2 cellular contexts compared by ENCODE assay signal in the genomic region with DNA sequence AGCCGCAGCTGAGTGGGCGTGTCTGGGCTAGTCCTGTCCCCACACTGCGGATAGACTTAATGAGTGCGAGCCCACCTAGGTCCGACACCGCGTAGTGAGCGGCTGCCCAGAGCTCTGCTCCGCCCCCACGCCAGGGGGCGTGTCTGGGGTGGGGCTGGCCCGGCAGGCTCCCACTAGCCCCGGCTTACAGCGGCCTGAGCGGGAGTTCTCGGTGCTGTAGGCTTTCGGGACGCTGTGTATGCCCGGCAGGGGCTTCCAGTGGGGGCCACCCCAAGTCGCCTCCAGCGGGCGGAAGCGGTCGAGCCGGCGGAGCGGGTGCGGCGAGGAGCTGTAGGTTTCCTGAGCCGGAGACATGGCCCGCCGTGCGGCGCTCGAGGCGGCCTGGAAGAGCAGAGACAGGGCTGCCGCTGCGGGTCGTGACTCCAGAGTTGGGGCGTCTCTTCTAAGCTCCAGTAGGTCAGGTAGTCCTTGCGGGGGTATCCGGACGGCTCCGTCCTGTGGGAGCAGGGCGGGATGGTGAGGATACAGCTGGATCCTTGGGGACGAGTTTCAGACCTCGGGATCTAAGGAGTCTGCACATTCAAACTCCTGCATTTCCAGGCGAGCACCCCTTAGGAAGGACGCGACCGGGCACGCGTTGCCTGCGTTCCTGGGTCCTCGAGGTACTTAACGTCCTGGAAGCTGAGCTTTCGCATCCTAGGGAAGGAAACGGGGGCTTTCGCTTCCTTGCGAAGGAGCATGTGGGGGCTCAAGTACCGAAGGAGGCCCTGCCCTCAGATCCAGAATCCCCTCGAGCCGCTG.
TF ChIP-seq lines count a peak whose summit lies in the region.

No MANE protein-coding gene starts in this region.

TF ChIP-seq in HEK293, 187 proteins besides CTCF, POLR2A, EP300 and RAD21 (continues in another document):
- TF ChIP-seq SETDB1 (IDR thresholded peaks at IDR 0.05; ENCODE audit: insufficient read length, low read length) (no peak), ZXDB (tag by site-specific recombination; IDR thresholded peaks at IDR 0.05) (peak; percentile 40; the same call in 1 of the 2 replicates), ZSCAN30 (tag by site-specific recombination; IDR thresholded peaks at IDR 0.05) (no peak), PRDM10 (tag by site-specific recombination; IDR thresholded peaks at IDR 0.05) (peak; percentile 24; the same call in 1 of the 2 replicates), ZBTB7A (tag by site-specific recombination; IDR thresholded peaks at IDR 0.05; ENCODE audit: low read depth) (no peak), ZNF449 (tag by site-specific recombination; IDR thresholded peaks at IDR 0.05) (no peak), ZNF639 (tag by site-specific recombination; IDR thresholded peaks at IDR 0.05) (no peak), ZNF16 (tag by site-specific recombination; IDR thresholded peaks at IDR 0.05; ENCODE audit: low read depth) (no peak), ZBTB20 (tag by site-specific recombination; IDR thresholded peaks at IDR 0.05) (0 out of 2 replicates have a peak, but pooled peaks have one; percentile 43), ZNF211 (tag by site-specific recombination; IDR thresholded peaks at IDR 0.05; ENCODE audit: low read depth) (no peak), ZNF555 (tag by site-specific recombination; conservative IDR thresholded peaks at IDR 0.05) (no peak), ZNF157 (tag by site-specific recombination; IDR thresholded peaks at IDR 0.05) (no peak), ZNF132 (tag by site-specific recombination; IDR thresholded peaks at IDR 0.05; ENCODE audit: borderline replicate concordance) (no peak), ZNF654 (tag by site-specific recombination; IDR thresholded peaks at IDR 0.05; ENCODE audit: low read depth) (no peak), ZNF426 (tag by site-specific recombination; IDR thresholded peaks at IDR 0.05) (no peak)
- TF ChIP-seq, protein P1, sequence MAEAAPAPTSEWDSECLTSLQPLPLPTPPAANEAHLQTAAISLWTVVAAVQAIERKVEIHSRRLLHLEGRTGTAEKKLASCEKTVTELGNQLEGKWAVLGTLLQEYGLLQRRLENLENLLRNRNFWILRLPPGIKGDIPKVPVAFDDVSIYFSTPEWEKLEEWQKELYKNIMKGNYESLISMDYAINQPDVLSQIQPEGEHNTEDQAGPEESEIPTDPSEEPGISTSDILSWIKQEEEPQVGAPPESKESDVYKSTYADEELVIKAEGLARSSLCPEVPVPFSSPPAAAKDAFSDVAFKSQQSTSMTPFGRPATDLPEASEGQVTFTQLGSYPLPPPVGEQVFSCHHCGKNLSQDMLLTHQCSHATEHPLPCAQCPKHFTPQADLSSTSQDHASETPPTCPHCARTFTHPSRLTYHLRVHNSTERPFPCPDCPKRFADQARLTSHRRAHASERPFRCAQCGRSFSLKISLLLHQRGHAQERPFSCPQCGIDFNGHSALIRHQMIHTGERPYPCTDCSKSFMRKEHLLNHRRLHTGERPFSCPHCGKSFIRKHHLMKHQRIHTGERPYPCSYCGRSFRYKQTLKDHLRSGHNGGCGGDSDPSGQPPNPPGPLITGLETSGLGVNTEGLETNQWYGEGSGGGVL (tag by site-specific recombination; IDR thresholded peaks at IDR 0.05) = no peak
- TF ChIP-seq, protein P2, sequence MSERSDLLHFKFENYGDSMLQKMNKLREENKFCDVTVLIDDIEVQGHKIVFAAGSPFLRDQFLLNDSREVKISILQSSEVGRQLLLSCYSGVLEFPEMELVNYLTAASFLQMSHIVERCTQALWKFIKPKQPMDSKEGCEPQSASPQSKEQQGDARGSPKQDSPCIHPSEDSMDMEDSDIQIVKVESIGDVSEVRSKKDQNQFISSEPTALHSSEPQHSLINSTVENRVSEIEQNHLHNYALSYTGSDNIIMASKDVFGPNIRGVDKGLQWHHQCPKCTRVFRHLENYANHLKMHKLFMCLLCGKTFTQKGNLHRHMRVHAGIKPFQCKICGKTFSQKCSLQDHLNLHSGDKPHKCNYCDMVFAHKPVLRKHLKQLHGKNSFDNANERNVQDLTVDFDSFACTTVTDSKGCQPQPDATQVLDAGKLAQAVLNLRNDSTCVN (tag by site-specific recombination; optimal IDR thresholded peaks at IDR 0.05) = peak; percentile 12

TF ChIP-seq in K562, 482 proteins besides CTCF, POLR2A, EP300 and RAD21 (continues in another document):
- peak; percentile 86; the same call in 1 of the 2 replicates for TF ChIP-seq KLF13 (tag; IDR thresholded peaks at IDR 0.05; ENCODE audit: borderline replicate concordance, low read depth)
- TF ChIP-seq LEF1 (IDR thresholded peaks at IDR 0.05) = no peak
- no peak for TF ChIP-seq SMAD2 (IDR thresholded peaks at IDR 0.05; ENCODE audit: low read depth, low read length)
- peak; percentile 28; the same call in 1 of the 2 replicates for TF ChIP-seq BCOR (IDR thresholded peaks at IDR 0.05)
- TF ChIP-seq NRF1 (conservative IDR thresholded peaks at IDR 0.05 in 1 of 2, IDR thresholded peaks at IDR 0.05 in 1 of 2) = peak; percentile 30 to 48; a peak in 2 of 4 replicates
- 0 out of 4 replicates have a peak, but pooled peaks of 1 of the 2 experiments have one; percentile 34 for TF ChIP-seq RCOR1 (IDR thresholded peaks at IDR 0.05; ENCODE audit: borderline replicate concordance in 1 of 2, low read depth in 2 of 2, low read length in 2 of 2)
- peak; percentile 21; the same call in 1 of the 2 replicates for TF ChIP-seq ZFX (CRISPR knock-in tag; IDR thresholded peaks at IDR 0.05)
- TF ChIP-seq PHF20 (IDR thresholded peaks at IDR 0.05; ENCODE audit: partially characterized antibody) = peak; percentile 55
- 0 out of 2 replicates have a peak, but pooled peaks have one; percentile 24 for TF ChIP-seq CEBPG (CRISPR knock-in tag; IDR thresholded peaks at IDR 0.05)
- TF ChIP-seq CEBPG (tag; conservative IDR thresholded peaks at IDR 0.05 in 1 of 2, IDR thresholded peaks at IDR 0.05 in 1 of 2) = no peak
- peak; percentile 63 for TF ChIP-seq POLR2G (IDR thresholded peaks at IDR 0.05; ENCODE audit: low read depth, low read length)
- TF ChIP-seq TEAD2 (tag; IDR thresholded peaks at IDR 0.05) = no peak
- TF ChIP-seq NONO (IDR thresholded peaks at IDR 0.05; ENCODE audit: low read depth in 2 of 2, low read length in 1 of 2) = no peak
- TF ChIP-seq, protein P3, sequence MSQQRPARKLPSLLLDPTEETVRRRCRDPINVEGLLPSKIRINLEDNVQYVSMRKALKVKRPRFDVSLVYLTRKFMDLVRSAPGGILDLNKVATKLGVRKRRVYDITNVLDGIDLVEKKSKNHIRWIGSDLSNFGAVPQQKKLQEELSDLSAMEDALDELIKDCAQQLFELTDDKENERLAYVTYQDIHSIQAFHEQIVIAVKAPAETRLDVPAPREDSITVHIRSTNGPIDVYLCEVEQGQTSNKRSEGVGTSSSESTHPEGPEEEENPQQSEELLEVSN (IDR thresholded peaks at IDR 0.05; ENCODE audit: borderline replicate concordance in 1 of 2, extremely low read depth in 1 of 2, insufficient read depth in 1 of 2, insufficient read length in 1 of 2, low read depth in 1 of 2, low read length in 1 of 2, poor library complexity in 1 of 2, severe bottlenecking in 1 of 2) = peak in 1 of 2 experiments; percentile 71
- TF ChIP-seq, protein P4, sequence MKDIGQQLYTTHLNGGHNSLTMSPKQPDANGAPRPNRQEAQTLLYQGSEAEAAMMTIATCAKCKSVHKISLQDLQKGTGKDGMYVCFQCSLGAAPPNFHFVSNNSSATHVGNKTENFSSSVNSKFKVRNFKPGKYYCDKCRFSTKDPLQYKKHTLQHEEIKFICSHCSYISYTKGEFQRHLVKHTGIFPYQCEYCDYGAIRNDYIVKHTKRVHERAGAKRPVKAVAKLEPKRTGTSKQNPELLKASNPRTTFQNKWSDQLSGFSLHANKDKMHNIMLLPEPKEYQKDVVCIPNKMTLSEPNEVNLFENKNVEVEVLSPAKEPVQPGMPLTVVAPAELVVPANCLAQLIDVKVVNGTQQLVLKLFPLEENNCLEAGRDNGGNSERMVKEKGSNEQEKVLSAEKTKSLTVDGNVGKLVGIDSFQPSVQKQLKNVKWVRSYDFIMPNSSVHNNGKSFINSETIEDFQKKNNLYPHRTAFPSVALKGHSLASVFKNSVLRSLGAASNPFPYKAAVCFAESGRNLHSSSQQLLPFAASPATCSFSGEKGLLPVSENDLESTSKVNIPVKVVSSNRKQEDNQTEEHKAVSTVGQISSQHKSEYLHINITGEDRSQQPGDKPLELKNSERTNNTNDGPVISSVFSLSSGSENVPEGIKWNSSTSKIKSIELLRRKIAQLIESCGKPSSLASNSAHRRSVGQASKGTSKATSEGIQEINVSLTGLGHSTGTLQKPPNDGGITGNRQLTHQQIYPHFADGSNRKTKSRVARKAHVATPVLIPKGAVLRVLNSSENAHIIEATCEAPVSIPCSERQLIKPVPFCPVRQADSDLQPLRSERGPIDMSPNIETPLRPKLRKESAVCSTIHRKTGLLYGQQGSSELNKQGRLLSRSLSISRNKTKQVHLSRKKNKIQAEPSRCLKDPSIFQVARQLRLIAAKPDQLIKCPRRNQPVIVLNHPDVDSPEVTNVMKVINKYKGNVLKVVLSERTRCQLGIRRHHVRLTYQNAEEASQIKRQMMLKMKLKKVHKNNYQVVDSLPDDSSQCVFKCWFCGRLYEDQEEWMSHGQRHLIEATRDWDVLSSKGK (CRISPR knock-in tag; IDR thresholded peaks at IDR 0.05) = no peak
- TF ChIP-seq DDX20 (tag; IDR thresholded peaks at IDR 0.05; ENCODE audit: low read depth) = no peak
- peak; percentile 65; the same call in 1 of the 2 replicates for TF ChIP-seq L3MBTL2 (IDR thresholded peaks at IDR 0.05)
- peak; percentile 37; the same call in 1 of the 2 replicates for TF ChIP-seq RB1 (IDR thresholded peaks at IDR 0.05; ENCODE audit: low read depth)
- TF ChIP-seq SIN3B (IDR thresholded peaks at IDR 0.05; ENCODE audit: low read depth) = peak; percentile 12; the same call in 1 of the 2 replicates
- 0 out of 2 replicates have a peak, but pooled peaks have one; percentile 30 for TF ChIP-seq GABPB1 (CRISPR knock-in tag; IDR thresholded peaks at IDR 0.05)
- TF ChIP-seq ZKSCAN8 (CRISPR knock-in tag; IDR thresholded peaks at IDR 0.05) = no peak
- peak; percentile 64; the same call in 1 of the 2 replicates for TF ChIP-seq MTA3 (IDR thresholded peaks at IDR 0.05; ENCODE audit: borderline replicate concordance)
- TF ChIP-seq YY1 (IDR thresholded peaks at IDR 0.05; ENCODE audit: borderline replicate concordance in 1 of 3, control insufficient read depth in 1 of 3, extremely low read depth in 1 of 3, insufficient read depth in 3 of 3, insufficient read length in 1 of 3, insufficient replicate concordance in 2 of 3, low read depth in 1 of 3, low read length in 2 of 3) = peak in 1 of 3 experiments; percentile 5
- no peak for TF ChIP-seq KLF1 (tag; IDR thresholded peaks at IDR 0.05)
- TF ChIP-seq KDM2B (CRISPR knock-in tag; IDR thresholded peaks at IDR 0.05) = peak; percentile 14
- TF ChIP-seq, protein P5, sequence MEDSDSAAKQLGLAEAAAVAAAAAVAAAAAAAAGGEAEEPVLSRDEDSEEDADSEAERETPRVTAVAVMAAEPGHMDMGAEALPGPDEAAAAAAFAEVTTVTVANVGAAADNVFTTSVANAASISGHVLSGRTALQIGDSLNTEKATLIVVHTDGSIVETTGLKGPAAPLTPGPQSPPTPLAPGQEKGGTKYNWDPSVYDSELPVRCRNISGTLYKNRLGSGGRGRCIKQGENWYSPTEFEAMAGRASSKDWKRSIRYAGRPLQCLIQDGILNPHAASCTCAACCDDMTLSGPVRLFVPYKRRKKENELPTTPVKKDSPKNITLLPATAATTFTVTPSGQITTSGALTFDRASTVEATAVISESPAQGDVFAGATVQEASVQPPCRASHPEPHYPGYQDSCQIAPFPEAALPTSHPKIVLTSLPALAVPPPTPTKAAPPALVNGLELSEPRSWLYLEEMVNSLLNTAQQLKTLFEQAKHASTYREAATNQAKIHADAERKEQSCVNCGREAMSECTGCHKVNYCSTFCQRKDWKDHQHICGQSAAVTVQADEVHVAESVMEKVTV (CRISPR knock-in tag; IDR thresholded peaks at IDR 0.05) = no peak
- no peak for TF ChIP-seq BMI1 (IDR thresholded peaks at IDR 0.05; ENCODE audit: low read length)
- TF ChIP-seq DPF2 (IDR thresholded peaks at IDR 0.05) = peak; percentile 33; the same call in 1 of the 2 replicates
- TF ChIP-seq, protein P6, sequence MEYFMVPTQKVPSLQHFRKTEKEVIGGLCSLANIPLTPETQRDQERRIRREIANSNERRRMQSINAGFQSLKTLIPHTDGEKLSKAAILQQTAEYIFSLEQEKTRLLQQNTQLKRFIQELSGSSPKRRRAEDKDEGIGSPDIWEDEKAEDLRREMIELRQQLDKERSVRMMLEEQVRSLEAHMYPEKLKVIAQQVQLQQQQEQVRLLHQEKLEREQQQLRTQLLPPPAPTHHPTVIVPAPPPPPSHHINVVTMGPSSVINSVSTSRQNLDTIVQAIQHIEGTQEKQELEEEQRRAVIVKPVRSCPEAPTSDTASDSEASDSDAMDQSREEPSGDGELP (CRISPR knock-in tag; IDR thresholded peaks at IDR 0.05; ENCODE audit: borderline replicate concordance) = peak; percentile 50; the same call in 1 of the 2 replicates
- TF ChIP-seq CBFA2T2 (conservative IDR thresholded peaks at IDR 0.05) = no peak
- TF ChIP-seq CTCFL (IDR thresholded peaks at IDR 0.05; ENCODE audit: borderline replicate concordance, insufficient read depth, low read depth, low read length, poor library complexity, severe bottlenecking) = peak; percentile 89
- TF ChIP-seq ZNF644 (tag; IDR thresholded peaks at IDR 0.05; ENCODE audit: low read depth) = no peak
- 0 out of 2 replicates have a peak, but pooled peaks have one; percentile 25 for TF ChIP-seq ETS1 (conservative IDR thresholded peaks at IDR 0.05; ENCODE audit: control insufficient read depth, low read depth, low read length)
- 0 out of 4 replicates have a peak, but pooled peaks of 1 of the 2 experiments have one; percentile 42 for TF ChIP-seq TEAD1 (CRISPR knock-in tag; IDR thresholded peaks at IDR 0.05)
